8 cellular contexts compared by ENCODE assay signal in genomic region chr11:20385996-20386395, GRCh38. TPM values are rescaled to one million over a fixed set of nuclear protein-coding genes. Genes with fewer than 3 reads are reported as not detected.
DNase-seq lines count a peak whose midpoint lies in the region; ATAC-seq and TF ChIP-seq lines count a peak whose summit lies in the region.
"Not testable (repeated sequence)": the region's sequence is repeated elsewhere in the genome, so short reads cannot be mapped to it uniquely, and the experiment has no call there.
"Had no signal": no experiment of that assay in that cellular context is flagged by ENCODE, and none has a peak within 500 bp of the region (broad histone marks: within the 10 kb centered on the region; RNA-seq: fewer than 3 reads in every experiment).

No MANE protein-coding gene starts in this region.

- not testable (repeated sequence) for H4K20me1 ChIP-seq in DND-41 (ENCODE audit: insufficient read depth, low read length); OCI-LY3 (ENCODE audit: insufficient read depth, low read length)

- H3K36me3 ChIP-seq in DND-41 (ENCODE audit: insufficient read depth, low read length) (peaks cover 10% of the 10 kb centered on the region; the same call in 1 of the 2 replicates), spleen (peaks cover 0 to 43% (median 22%) of the 10 kb centered on the region in 6 donors)
- H3K36me3 ChIP-seq in OCI-LY3 (replicated peaks; ENCODE audit: low read depth, low read length), result not testable (repeated sequence)
- peaks cover 0 to 16% (median 0%) of the 10 kb centered on the region in 3 experiments for H3K36me3 ChIP-seq in naive thymus-derived CD4-positive, alpha-beta T cell (ENCODE audit: control insufficient read depth in 2 of 3, insufficient read depth in 3 of 3, low read length in 3 of 3)

- intact Hi-C loops in activated T-helper 2 cell treated with anti-CD3 and anti-CD28 coated beads, Interferon-gamma antibody, Interleukin-2, Interleukin-4, amounts not matched to agents 10 μg/mL and 5 μg/mL and 100 μg/mL, durations not matched to agents 14 hours and 24 hours and 36 hours (cut with micrococcal nuclease), result loop anchor here (5.0 kb wide), 2 partner anchors 36 to 221 kb away; no protein-coding TSS in a partner anchor
- intact Hi-C loops in MCF 10A (cut with micrococcal nuclease), result loop anchor here (2.0 kb wide), 2 partner anchors 17 to 225 kb away; no protein-coding TSS in a partner anchor
- intact Hi-C loops in naive thymus-derived CD4-positive, alpha-beta T cell (cut with micrococcal nuclease), result loop anchor here (5.0 to 10.0 kb wide), 4 partner anchors 221 to 1991 kb away; partner anchors contain the start of genes LDHA (in 1 of the 2) and SPTY2D1 (in 1 of the 2)
- intact Hi-C loops in spleen (cut with DNase I; ENCODE audit: low total_unique reads), result not testable (repeated sequence)

- H3K4me2 ChIP-seq in DND-41 (ENCODE audit: insufficient read depth, low read length), result peak overlapping the region; percentile 73; the same call in 1 of the 2 replicates
- not testable (repeated sequence) for H3K4me2 ChIP-seq in OCI-LY3 (ENCODE audit: low read length)

- H3K9me3 ChIP-seq in DND-41 (ENCODE audit: insufficient read depth, low read length, severe bottlenecking); OCI-LY3 (ENCODE audit: insufficient read depth, low read length); naive thymus-derived CD4-positive, alpha-beta T cell (ENCODE audit: control insufficient read depth in 2 of 3, low read length in 3 of 3); spleen: not testable (repeated sequence)

- 83 to 91% (median 85%) methylated on average over 15 of the region's 15 CpGs for WGBS in spleen, 5 donors

- H3K79me2 ChIP-seq in DND-41 (ENCODE audit: insufficient read depth, low read length) (peaks cover 25% of the 10 kb centered on the region), OCI-LY3 (ENCODE audit: low read length) (peaks cover 36% of the 10 kb centered on the region)

- H3K27me3 ChIP-seq in DND-41 (ENCODE audit: insufficient read depth, low read length, poor library complexity); OCI-LY3 (ENCODE audit: low read depth, low read length); naive thymus-derived CD4-positive, alpha-beta T cell (ENCODE audit: control insufficient read depth in 2 of 2, insufficient read depth in 2 of 2, low read length in 2 of 2); spleen (replicated peaks in 1 of 7): not testable (repeated sequence)

- not testable (repeated sequence) for ATAC-seq in DND-41 (ENCODE audit: insufficient read depth, low read depth); naive thymus-derived CD4-positive, alpha-beta T cell

- H3K9ac ChIP-seq in DND-41 (ENCODE audit: low read depth, low read length); OCI-LY3 (ENCODE audit: low read length): not testable (repeated sequence)

- peaks cover 17% of the 10 kb centered on the region for H3K36me3 Mint-ChIP-seq in activated CD4-positive, alpha-beta T cell treated with anti-CD3 and anti-CD28 coated beads, Interleukin-2, amount 10 ng/mL, durations not matched to agents 7 days and 5 days (ENCODE audit: low read depth)
- H3K36me3 Mint-ChIP-seq in activated T-helper 2 cell treated with anti-CD3 and anti-CD28 coated beads, Interferon-gamma antibody, Interleukin-2, Interleukin-4, amounts not matched to agents 10 μg/mL and 5 μg/mL and 100 μg/mL, durations not matched to agents 14 hours and 24 hours and 36 hours (ENCODE audit: low read depth), result peaks cover 52% of the 10 kb centered on the region
- H3K36me3 Mint-ChIP-seq in MCF 10A (ENCODE audit: insufficient read depth, unreplicated experiment), result peaks cover 34% of the 10 kb centered on the region
- peaks cover 0 to 18% (median 4%) of the 10 kb centered on the region in 5 donors for H3K36me3 Mint-ChIP-seq in naive thymus-derived CD4-positive, alpha-beta T cell

- BruUV-seq in MCF 10A (replicated peaks; lab: Mats Ljungman, UMichigan), result not testable (repeated sequence)

- not testable (repeated sequence) for H3K27ac ChIP-seq in DND-41 (ENCODE audit: low read length); OCI-LY3 (ENCODE audit: low read length); naive thymus-derived CD4-positive, alpha-beta T cell (ENCODE audit: low read depth, low read length); spleen

- not testable (repeated sequence) for DNase-seq in DND-41; activated CD4-positive, alpha-beta T cell treated with anti-CD3 and anti-CD28 coated beads, Interleukin-2, amount 10 ng/mL, durations not matched to agents 7 days and 5 days; activated T-helper 2 cell treated with anti-CD3 and anti-CD28 coated beads, Interferon-gamma antibody, Interleukin-2, Interleukin-4, amounts not matched to agents 10 μg/mL and 5 μg/mL and 100 μg/mL, durations not matched to agents 14 hours and 24 hours and 36 hours (ENCODE audit: low spot score); MCF 10A (ENCODE audit: unreplicated experiment); naive thymus-derived CD4-positive, alpha-beta T cell
- DNase-seq in spleen, result peak; percentile 77

- not testable (repeated sequence) for H3K4me3 ChIP-seq in DND-41 (ENCODE audit: low read depth in 1 of 2, low read length in 2 of 2); naive thymus-derived CD4-positive, alpha-beta T cell (ENCODE audit: low read length); spleen
- peak overlapping the region; percentile 94; the same call in 1 of the 2 replicates for H3K4me3 ChIP-seq in OCI-LY3 (ENCODE audit: low read length)

- peak overlapping the region; percentile 77 for H3K27ac Mint-ChIP-seq in activated CD4-positive, alpha-beta T cell treated with anti-CD3 and anti-CD28 coated beads, Interleukin-2, amount 10 ng/mL, durations not matched to agents 7 days and 5 days
- peak overlapping the region; percentile 99 for H3K27ac Mint-ChIP-seq in activated T-helper 2 cell treated with anti-CD3 and anti-CD28 coated beads, Interferon-gamma antibody, Interleukin-2, Interleukin-4, amounts not matched to agents 10 μg/mL and 5 μg/mL and 100 μg/mL, durations not matched to agents 14 hours and 24 hours and 36 hours
- H3K27ac Mint-ChIP-seq in MCF 10A (ENCODE audit: low read depth, unreplicated experiment), result not testable (repeated sequence)
- peak overlapping the region; percentile 14 to 100 (median 76) for H3K27ac Mint-ChIP-seq in naive thymus-derived CD4-positive, alpha-beta T cell

- H3K4me1 ChIP-seq in DND-41 (ENCODE audit: insufficient read depth, low read length) (peaks cover 28% of the 10 kb centered on the region), spleen (peaks cover 6 to 35% (median 21%) of the 10 kb centered on the region in 6 donors)
- not testable (repeated sequence) for H3K4me1 ChIP-seq in OCI-LY3 (ENCODE audit: low read length)
- peaks cover 14% of the 10 kb centered on the region in 2 donors for H3K4me1 ChIP-seq in naive thymus-derived CD4-positive, alpha-beta T cell (ENCODE audit: control insufficient read depth in 2 of 2, insufficient read depth in 2 of 2, low read length in 2 of 2)

- peak overlapping the region; percentile 82 for H3K4me3 Mint-ChIP-seq in activated CD4-positive, alpha-beta T cell treated with anti-CD3 and anti-CD28 coated beads, Interleukin-2, amount 10 ng/mL, durations not matched to agents 7 days and 5 days
- H3K4me3 Mint-ChIP-seq in activated T-helper 2 cell treated with anti-CD3 and anti-CD28 coated beads, Interferon-gamma antibody, Interleukin-2, Interleukin-4, amounts not matched to agents 10 μg/mL and 5 μg/mL and 100 μg/mL, durations not matched to agents 14 hours and 24 hours and 36 hours (ENCODE audit: low read depth), result peak overlapping the region; percentile 90
- H3K4me3 Mint-ChIP-seq in MCF 10A (ENCODE audit: unreplicated experiment), result peak overlapping the region; percentile 87
- peak overlapping the region; percentile 96 to 100 (median 98) for H3K4me3 Mint-ChIP-seq in naive thymus-derived CD4-positive, alpha-beta T cell

- CTCF ChIA-PET in activated CD4-positive, alpha-beta T cell treated with anti-CD3 and anti-CD28 coated beads, Interleukin-2, amount 10 ng/mL, durations not matched to agents 7 days and 5 days (lab: Charles Lee), result interaction anchor here (1.0 to 1.1 kb wide), 2 partner anchors 16 to 31 kb away, joined by 3 read pairs; no protein-coding TSS in a partner anchor
- CTCF ChIA-PET in MCF 10A (lab: Yijun Ruan, JAX), result interaction anchor here (1.0 to 2.6 kb wide), 8 partner anchors 8 to 224 kb away, joined by 3 to 12 read pairs (median 6); partner anchors contain the start of gene HTATIP2
- CTCF ChIA-PET in naive thymus-derived CD4-positive, alpha-beta T cell (lab: Charles Lee), result not testable (repeated sequence)

- not testable (repeated sequence) for TF ChIP-seq CTCF in DND-41 (IDR thresholded peaks at IDR 0.05; ENCODE audit: borderline replicate concordance, extremely low read depth, low read length, poor library complexity, severe bottlenecking); OCI-LY3 (IDR thresholded peaks at IDR 0.05; ENCODE audit: low read depth, low read length); MCF 10A (IDR thresholded peaks at IDR 0.05; ENCODE audit: unreplicated experiment); spleen (IDR thresholded peaks at IDR 0.05 in 8 of 11, conservative IDR thresholded peaks at IDR 0.05 in 3 of 11)

- POLR2A ChIA-PET in activated CD4-positive, alpha-beta T cell treated with anti-CD3 and anti-CD28 coated beads, Interleukin-2, amount 10 ng/mL, durations not matched to agents 7 days and 5 days (lab: Charles Lee); naive thymus-derived CD4-positive, alpha-beta T cell (lab: Charles Lee): not testable (repeated sequence)
- POLR2A ChIA-PET in MCF 10A (lab: Yijun Ruan, JAX), result interaction anchor here (1.4 to 2.1 kb wide), 3 partner anchors 17 to 224 kb away, joined by 4 to 11 read pairs (median 5); no protein-coding TSS in a partner anchor

- TF ChIP-seq POLR2A in spleen (IDR thresholded peaks at IDR 0.05), result not testable (repeated sequence)

- not testable (repeated sequence) for H2AFZ ChIP-seq in DND-41 (ENCODE audit: low read depth, low read length); OCI-LY3 (ENCODE audit: low read depth, low read length)

- peaks cover 36% of the 10 kb centered on the region for H3K4me1 Mint-ChIP-seq in activated CD4-positive, alpha-beta T cell treated with anti-CD3 and anti-CD28 coated beads, Interleukin-2, amount 10 ng/mL, durations not matched to agents 7 days and 5 days
- peaks cover 15% of the 10 kb centered on the region for H3K4me1 Mint-ChIP-seq in activated T-helper 2 cell treated with anti-CD3 and anti-CD28 coated beads, Interferon-gamma antibody, Interleukin-2, Interleukin-4, amounts not matched to agents 10 μg/mL and 5 μg/mL and 100 μg/mL, durations not matched to agents 14 hours and 24 hours and 36 hours (ENCODE audit: low read depth)
- not testable (repeated sequence) for H3K4me1 Mint-ChIP-seq in MCF 10A (ENCODE audit: insufficient read depth, unreplicated experiment)
- peaks cover 8 to 34% (median 26%) of the 10 kb centered on the region in 7 donors for H3K4me1 Mint-ChIP-seq in naive thymus-derived CD4-positive, alpha-beta T cell

- H3K27me3 Mint-ChIP-seq in activated CD4-positive, alpha-beta T cell treated with anti-CD3 and anti-CD28 coated beads, Interleukin-2, amount 10 ng/mL, durations not matched to agents 7 days and 5 days; activated T-helper 2 cell treated with anti-CD3 and anti-CD28 coated beads, Interferon-gamma antibody, Interleukin-2, Interleukin-4, amounts not matched to agents 10 μg/mL and 5 μg/mL and 100 μg/mL, durations not matched to agents 14 hours and 24 hours and 36 hours (ENCODE audit: low read depth); MCF 10A (ENCODE audit: insufficient read depth, unreplicated experiment); naive thymus-derived CD4-positive, alpha-beta T cell: not testable (repeated sequence)

- not testable (repeated sequence) for H3K9me3 Mint-ChIP-seq in activated CD4-positive, alpha-beta T cell treated with anti-CD3 and anti-CD28 coated beads, Interleukin-2, amount 10 ng/mL, durations not matched to agents 7 days and 5 days; activated T-helper 2 cell treated with anti-CD3 and anti-CD28 coated beads, Interferon-gamma antibody, Interleukin-2, Interleukin-4, amounts not matched to agents 10 μg/mL and 5 μg/mL and 100 μg/mL, durations not matched to agents 14 hours and 24 hours and 36 hours; MCF 10A (ENCODE audit: unreplicated experiment); naive thymus-derived CD4-positive, alpha-beta T cell

RNA-seq across cellular contexts. Expression of gene PRMT3, which starts 1.5 kb away (rescaled TPM):
- 10 to 100 TPM; 16.9 to 18.5 TPM for total RNA-seq in activated CD4-positive, alpha-beta T cell treated with anti-CD3 and anti-CD28 coated beads, Interleukin-2, amount 10 ng/mL, durations not matched to agents 7 days and 5 days
- 38.3 and 39.2 TPM in 2 replicates for total RNA-seq in activated T-helper 2 cell treated with anti-CD3 and anti-CD28 coated beads, Interferon-gamma antibody, Interleukin-2, Interleukin-4, amounts not matched to agents 10 μg/mL and 5 μg/mL and 100 μg/mL, durations not matched to agents 14 hours and 24 hours and 36 hours
- total RNA-seq in MCF 10A (2022) (45.1 and 60.1 TPM in 2 replicates), spleen (10 to 100 TPM; 12.8 to 20.7 (median 14.2) TPM)
- total RNA-seq in naive thymus-derived CD4-positive, alpha-beta T cell, result 10 to 100 TPM; 12.5 to 19.0 (median 17.7) TPM
- polyA plus RNA-seq in naive thymus-derived CD4-positive, alpha-beta T cell, result 10 to 100 TPM in 1 of 2 donors, 1 to 10 TPM in 1; 7.6 to 10.3 TPM
- 1 to 10 TPM; 6.9 to 9.2 (median 8.8) TPM for polyA plus RNA-seq in spleen

RNA-seq across cellular contexts. Expression of gene HTATIP2, which starts 22.5 kb away (rescaled TPM):
- 10 to 100 TPM; 39.4 to 40.7 TPM for total RNA-seq in activated CD4-positive, alpha-beta T cell treated with anti-CD3 and anti-CD28 coated beads, Interleukin-2, amount 10 ng/mL, durations not matched to agents 7 days and 5 days
- total RNA-seq in activated T-helper 2 cell treated with anti-CD3 and anti-CD28 coated beads, Interferon-gamma antibody, Interleukin-2, Interleukin-4, amounts not matched to agents 10 μg/mL and 5 μg/mL and 100 μg/mL, durations not matched to agents 14 hours and 24 hours and 36 hours, result 62.7 and 63.5 TPM in 2 replicates
- total RNA-seq in MCF 10A (2022) (42.5 and 55.8 TPM in 2 replicates), spleen (10 to 100 TPM; 35.6 to 70.2 (median 43.2) TPM)
- 10 to 100 TPM; 12.0 to 47.1 (median 38.6) TPM for total RNA-seq in naive thymus-derived CD4-positive, alpha-beta T cell
- 10 to 100 TPM; 55.3 to 70.2 TPM for polyA plus RNA-seq in naive thymus-derived CD4-positive, alpha-beta T cell
- polyA plus RNA-seq in spleen, result 10 to 100 TPM; 24.3 to 42.7 (median 30.6) TPM
- polyA plus RNA-seq: neural cell had no signal
